ENCODE assay signal across 2 cellular contexts in genomic region chr2:200747668-200748618, GRCh38.
TF ChIP-seq lines count a peak whose summit lies in the region.

No MANE protein-coding gene starts in this region.

TF ChIP-seq in SK-N-SH treated with all-trans-retinoic acid at 6 μM for 48 hours, 23 proteins besides CTCF, POLR2A, EP300 and RAD21 (continued from another document):
- TF ChIP-seq POU6F1 (CRISPR knock-in tag; IDR thresholded peaks at IDR 0.05; ENCODE audit: borderline replicate concordance, low read depth) (no peak), ESRRG (CRISPR knock-in tag; IDR thresholded peaks at IDR 0.05) (no peak), ZNF8 (CRISPR knock-in tag; IDR thresholded peaks at IDR 0.05) (no peak), ZNF70 (CRISPR knock-in tag; IDR thresholded peaks at IDR 0.05) (no peak), RARB (CRISPR knock-in tag; IDR thresholded peaks at IDR 0.05) (no peak)

TF ChIP-seq in HepG2, 621 proteins besides CTCF, POLR2A, EP300 and RAD21 (continued from another document and continues in another):
- no peak for TF ChIP-seq PRDM4 (CRISPR knock-in tag; IDR thresholded peaks at IDR 0.05; ENCODE audit: borderline replicate concordance)
- peak; percentile 50 for TF ChIP-seq IRF2 (CRISPR knock-in tag; IDR thresholded peaks at IDR 0.05)
- no peak for TF ChIP-seq CCAR2 (optimal IDR thresholded peaks at IDR 0.05; ENCODE audit: low read depth, low read length)
- TF ChIP-seq KAT2B (IDR thresholded peaks at IDR 0.05; ENCODE audit: borderline replicate concordance, low read depth, low read length): no peak
- TF ChIP-seq GATAD2A (CRISPR knock-in tag; IDR thresholded peaks at IDR 0.05): peak; percentile 89
- TF ChIP-seq NR2F1 (CRISPR knock-in tag; IDR thresholded peaks at IDR 0.05): peak in 1 of 2 experiments; percentile 77; a peak in 2 of 4 replicates
- no peak for TF ChIP-seq MLX (CRISPR knock-in tag; IDR thresholded peaks at IDR 0.05)
- no peak for TF ChIP-seq ZNF468 (CRISPR knock-in tag; IDR thresholded peaks at IDR 0.05)
- peak; percentile 57; the same call in 1 of the 2 replicates for TF ChIP-seq JUND (CRISPR knock-in tag; IDR thresholded peaks at IDR 0.05)
- peak; percentile 76 for TF ChIP-seq MED1 (CRISPR knock-in tag; IDR thresholded peaks at IDR 0.05)
- TF ChIP-seq CEBPG (CRISPR knock-in tag; IDR thresholded peaks at IDR 0.05): peak; percentile 45
- TF ChIP-seq ZNF576 (CRISPR knock-in tag; IDR thresholded peaks at IDR 0.05): no peak
- no peak for TF ChIP-seq CENPX (CRISPR knock-in tag; IDR thresholded peaks at IDR 0.05)
- TF ChIP-seq NKX3-1 (CRISPR knock-in tag; IDR thresholded peaks at IDR 0.05): peak; percentile 90
- peak; percentile 94 for TF ChIP-seq ARID3A (IDR thresholded peaks at IDR 0.05; ENCODE audit: low read depth, low read length)
- TF ChIP-seq ATF1 (CRISPR knock-in tag; IDR thresholded peaks at IDR 0.05): no peak
- 0 out of 2 replicates have a peak, but pooled peaks have one; percentile 51 for TF ChIP-seq ZNF672 (CRISPR knock-in tag; IDR thresholded peaks at IDR 0.05)
- peak; percentile 5; the same call in 1 of the 2 replicates for TF ChIP-seq ZBTB33 (CRISPR knock-in tag; IDR thresholded peaks at IDR 0.05)
- TF ChIP-seq ZNF317 (CRISPR knock-in tag; IDR thresholded peaks at IDR 0.05): 0 out of 2 replicates have a peak, but pooled peaks have one; percentile 38
- TF ChIP-seq ZNF232 (CRISPR knock-in tag; IDR thresholded peaks at IDR 0.05; ENCODE audit: borderline replicate concordance): peak; percentile 20; the same call in 1 of the 2 replicates
- TF ChIP-seq ZNF276 (CRISPR knock-in tag; IDR thresholded peaks at IDR 0.05; ENCODE audit: low read depth): no peak
- TF ChIP-seq ZFP90 (CRISPR knock-in tag; IDR thresholded peaks at IDR 0.05; ENCODE audit: borderline replicate concordance): peak; percentile 79
- TF ChIP-seq REPIN1 (CRISPR knock-in tag; IDR thresholded peaks at IDR 0.05; ENCODE audit: borderline replicate concordance, low read depth): peak; percentile 56; the same call in 1 of the 2 replicates
- no peak for TF ChIP-seq ADNP (CRISPR knock-in tag; IDR thresholded peaks at IDR 0.05)
- peak; percentile 22; the same call in 1 of the 2 replicates for TF ChIP-seq BATF2 (CRISPR knock-in tag; IDR thresholded peaks at IDR 0.05)
- TF ChIP-seq ZNF280B (CRISPR knock-in tag; IDR thresholded peaks at IDR 0.05; ENCODE audit: borderline replicate concordance): no peak
- 0 out of 2 replicates have a peak, but pooled peaks have one; percentile 23 for TF ChIP-seq ZNF709 (CRISPR knock-in tag; IDR thresholded peaks at IDR 0.05)
- 0 out of 2 replicates have a peak, but pooled peaks have one; percentile 24 for TF ChIP-seq ZNF615 (CRISPR knock-in tag; IDR thresholded peaks at IDR 0.05; ENCODE audit: borderline replicate concordance)
- TF ChIP-seq ZNF143 (CRISPR knock-in tag; IDR thresholded peaks at IDR 0.05): no peak
- peak; percentile 71; the same call in 1 of the 2 replicates for TF ChIP-seq ZNF205 (CRISPR knock-in tag; IDR thresholded peaks at IDR 0.05)
- no peak for TF ChIP-seq TRIM24 (CRISPR knock-in tag; IDR thresholded peaks at IDR 0.05)
- TF ChIP-seq KMT2A (CRISPR knock-in tag; IDR thresholded peaks at IDR 0.05): peak; percentile 40; the same call in 1 of the 2 replicates
- no peak for TF ChIP-seq TRIM22 (IDR thresholded peaks at IDR 0.05)
- peak; percentile 55 for TF ChIP-seq BRF2 (CRISPR knock-in tag; IDR thresholded peaks at IDR 0.05)
- 0 out of 2 replicates have a peak, but pooled peaks have one; percentile 8 for TF ChIP-seq MAFF (IDR thresholded peaks at IDR 0.05; ENCODE audit: low read depth, low read length)
- TF ChIP-seq ZNF589 (CRISPR knock-in tag; conservative IDR thresholded peaks at IDR 0.05): peak; percentile 30; the same call in 1 of the 2 replicates
- peak; percentile 96 for TF ChIP-seq TCF7 (IDR thresholded peaks at IDR 0.05; ENCODE audit: low read depth)
- 0 out of 2 replicates have a peak, but pooled peaks have one; percentile 44 for TF ChIP-seq KDM1A (CRISPR knock-in tag; IDR thresholded peaks at IDR 0.05)
- TF ChIP-seq ZNF207 (IDR thresholded peaks at IDR 0.05; ENCODE audit: borderline replicate concordance): no peak
- TF ChIP-seq ZNF746 (CRISPR knock-in tag; IDR thresholded peaks at IDR 0.05): 0 out of 2 replicates have a peak, but pooled peaks have one; percentile 25
- peak; percentile 81 for TF ChIP-seq FOSL2 (CRISPR knock-in tag; IDR thresholded peaks at IDR 0.05)
- no peak for TF ChIP-seq PHB2 (IDR thresholded peaks at IDR 0.05; ENCODE audit: partially characterized antibody)
- TF ChIP-seq ELF4 (CRISPR knock-in tag; IDR thresholded peaks at IDR 0.05; ENCODE audit: borderline replicate concordance): no peak
- no peak for TF ChIP-seq ATF7 (IDR thresholded peaks at IDR 0.05)
- no peak for TF ChIP-seq ATF7 (CRISPR knock-in tag; IDR thresholded peaks at IDR 0.05)
- peak; percentile 73; the same call in 1 of the 2 replicates for TF ChIP-seq SOX5 (CRISPR knock-in tag; IDR thresholded peaks at IDR 0.05; ENCODE audit: borderline replicate concordance)
- TF ChIP-seq SKI (IDR thresholded peaks at IDR 0.05; ENCODE audit: partially characterized antibody): peak; percentile 70
- peak; percentile 81 for TF ChIP-seq BCL6 (CRISPR knock-in tag; IDR thresholded peaks at IDR 0.05)
- TF ChIP-seq ZNF878 (CRISPR knock-in tag; IDR thresholded peaks at IDR 0.05): peak; percentile 73; the same call in 1 of the 2 replicates
- TF ChIP-seq ATF4 (CRISPR knock-in tag; IDR thresholded peaks at IDR 0.05): peak in 1 of 2 experiments; percentile 42; a peak in 2 of 4 replicates
- TF ChIP-seq TBX2 (CRISPR knock-in tag; IDR thresholded peaks at IDR 0.05; ENCODE audit: borderline replicate concordance): peak; percentile 94
